1 cellular context compared by ENCODE assay signal in the genomic region with DNA sequence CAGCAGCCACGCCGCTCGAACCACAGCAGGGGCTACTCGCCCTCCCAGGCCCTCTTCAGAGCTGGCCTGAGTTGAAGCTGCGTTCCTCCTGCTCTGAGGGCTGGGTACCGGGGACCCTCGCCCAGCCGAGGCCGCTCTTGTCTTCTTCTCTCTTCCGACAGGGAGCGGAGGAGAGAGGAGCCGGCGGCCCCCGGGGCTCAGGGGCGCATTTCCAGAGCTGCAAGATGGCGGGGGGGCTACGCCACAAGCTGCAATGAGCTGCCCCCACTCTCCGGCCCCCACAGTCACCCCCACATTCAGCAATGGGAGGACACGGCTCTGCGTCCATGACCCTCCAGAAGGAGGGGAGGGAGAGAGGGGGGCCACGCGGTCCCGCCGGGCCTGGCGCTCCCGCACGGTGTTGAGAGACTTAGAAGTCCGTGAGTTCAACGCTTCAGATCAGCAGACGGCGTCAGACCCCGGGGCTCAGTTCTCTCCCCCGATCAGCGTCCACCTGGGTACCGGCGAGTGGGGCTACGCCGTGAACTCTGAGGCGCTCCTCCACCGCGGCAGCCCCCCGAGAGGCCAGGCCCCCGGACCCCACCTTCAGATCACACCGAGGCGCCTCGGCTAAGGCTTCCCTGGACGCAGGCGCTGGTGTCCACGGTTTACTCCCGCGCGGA.
TF ChIP-seq lines count a peak whose summit lies in the region.

No MANE protein-coding gene starts in this region.

TF ChIP-seq in H1, 55 proteins besides CTCF, POLR2A, EP300 and RAD21:
- no peak for TF ChIP-seq BACH1 (IDR thresholded peaks at IDR 0.05; ENCODE audit: low read length)
- TF ChIP-seq, protein P1, sequence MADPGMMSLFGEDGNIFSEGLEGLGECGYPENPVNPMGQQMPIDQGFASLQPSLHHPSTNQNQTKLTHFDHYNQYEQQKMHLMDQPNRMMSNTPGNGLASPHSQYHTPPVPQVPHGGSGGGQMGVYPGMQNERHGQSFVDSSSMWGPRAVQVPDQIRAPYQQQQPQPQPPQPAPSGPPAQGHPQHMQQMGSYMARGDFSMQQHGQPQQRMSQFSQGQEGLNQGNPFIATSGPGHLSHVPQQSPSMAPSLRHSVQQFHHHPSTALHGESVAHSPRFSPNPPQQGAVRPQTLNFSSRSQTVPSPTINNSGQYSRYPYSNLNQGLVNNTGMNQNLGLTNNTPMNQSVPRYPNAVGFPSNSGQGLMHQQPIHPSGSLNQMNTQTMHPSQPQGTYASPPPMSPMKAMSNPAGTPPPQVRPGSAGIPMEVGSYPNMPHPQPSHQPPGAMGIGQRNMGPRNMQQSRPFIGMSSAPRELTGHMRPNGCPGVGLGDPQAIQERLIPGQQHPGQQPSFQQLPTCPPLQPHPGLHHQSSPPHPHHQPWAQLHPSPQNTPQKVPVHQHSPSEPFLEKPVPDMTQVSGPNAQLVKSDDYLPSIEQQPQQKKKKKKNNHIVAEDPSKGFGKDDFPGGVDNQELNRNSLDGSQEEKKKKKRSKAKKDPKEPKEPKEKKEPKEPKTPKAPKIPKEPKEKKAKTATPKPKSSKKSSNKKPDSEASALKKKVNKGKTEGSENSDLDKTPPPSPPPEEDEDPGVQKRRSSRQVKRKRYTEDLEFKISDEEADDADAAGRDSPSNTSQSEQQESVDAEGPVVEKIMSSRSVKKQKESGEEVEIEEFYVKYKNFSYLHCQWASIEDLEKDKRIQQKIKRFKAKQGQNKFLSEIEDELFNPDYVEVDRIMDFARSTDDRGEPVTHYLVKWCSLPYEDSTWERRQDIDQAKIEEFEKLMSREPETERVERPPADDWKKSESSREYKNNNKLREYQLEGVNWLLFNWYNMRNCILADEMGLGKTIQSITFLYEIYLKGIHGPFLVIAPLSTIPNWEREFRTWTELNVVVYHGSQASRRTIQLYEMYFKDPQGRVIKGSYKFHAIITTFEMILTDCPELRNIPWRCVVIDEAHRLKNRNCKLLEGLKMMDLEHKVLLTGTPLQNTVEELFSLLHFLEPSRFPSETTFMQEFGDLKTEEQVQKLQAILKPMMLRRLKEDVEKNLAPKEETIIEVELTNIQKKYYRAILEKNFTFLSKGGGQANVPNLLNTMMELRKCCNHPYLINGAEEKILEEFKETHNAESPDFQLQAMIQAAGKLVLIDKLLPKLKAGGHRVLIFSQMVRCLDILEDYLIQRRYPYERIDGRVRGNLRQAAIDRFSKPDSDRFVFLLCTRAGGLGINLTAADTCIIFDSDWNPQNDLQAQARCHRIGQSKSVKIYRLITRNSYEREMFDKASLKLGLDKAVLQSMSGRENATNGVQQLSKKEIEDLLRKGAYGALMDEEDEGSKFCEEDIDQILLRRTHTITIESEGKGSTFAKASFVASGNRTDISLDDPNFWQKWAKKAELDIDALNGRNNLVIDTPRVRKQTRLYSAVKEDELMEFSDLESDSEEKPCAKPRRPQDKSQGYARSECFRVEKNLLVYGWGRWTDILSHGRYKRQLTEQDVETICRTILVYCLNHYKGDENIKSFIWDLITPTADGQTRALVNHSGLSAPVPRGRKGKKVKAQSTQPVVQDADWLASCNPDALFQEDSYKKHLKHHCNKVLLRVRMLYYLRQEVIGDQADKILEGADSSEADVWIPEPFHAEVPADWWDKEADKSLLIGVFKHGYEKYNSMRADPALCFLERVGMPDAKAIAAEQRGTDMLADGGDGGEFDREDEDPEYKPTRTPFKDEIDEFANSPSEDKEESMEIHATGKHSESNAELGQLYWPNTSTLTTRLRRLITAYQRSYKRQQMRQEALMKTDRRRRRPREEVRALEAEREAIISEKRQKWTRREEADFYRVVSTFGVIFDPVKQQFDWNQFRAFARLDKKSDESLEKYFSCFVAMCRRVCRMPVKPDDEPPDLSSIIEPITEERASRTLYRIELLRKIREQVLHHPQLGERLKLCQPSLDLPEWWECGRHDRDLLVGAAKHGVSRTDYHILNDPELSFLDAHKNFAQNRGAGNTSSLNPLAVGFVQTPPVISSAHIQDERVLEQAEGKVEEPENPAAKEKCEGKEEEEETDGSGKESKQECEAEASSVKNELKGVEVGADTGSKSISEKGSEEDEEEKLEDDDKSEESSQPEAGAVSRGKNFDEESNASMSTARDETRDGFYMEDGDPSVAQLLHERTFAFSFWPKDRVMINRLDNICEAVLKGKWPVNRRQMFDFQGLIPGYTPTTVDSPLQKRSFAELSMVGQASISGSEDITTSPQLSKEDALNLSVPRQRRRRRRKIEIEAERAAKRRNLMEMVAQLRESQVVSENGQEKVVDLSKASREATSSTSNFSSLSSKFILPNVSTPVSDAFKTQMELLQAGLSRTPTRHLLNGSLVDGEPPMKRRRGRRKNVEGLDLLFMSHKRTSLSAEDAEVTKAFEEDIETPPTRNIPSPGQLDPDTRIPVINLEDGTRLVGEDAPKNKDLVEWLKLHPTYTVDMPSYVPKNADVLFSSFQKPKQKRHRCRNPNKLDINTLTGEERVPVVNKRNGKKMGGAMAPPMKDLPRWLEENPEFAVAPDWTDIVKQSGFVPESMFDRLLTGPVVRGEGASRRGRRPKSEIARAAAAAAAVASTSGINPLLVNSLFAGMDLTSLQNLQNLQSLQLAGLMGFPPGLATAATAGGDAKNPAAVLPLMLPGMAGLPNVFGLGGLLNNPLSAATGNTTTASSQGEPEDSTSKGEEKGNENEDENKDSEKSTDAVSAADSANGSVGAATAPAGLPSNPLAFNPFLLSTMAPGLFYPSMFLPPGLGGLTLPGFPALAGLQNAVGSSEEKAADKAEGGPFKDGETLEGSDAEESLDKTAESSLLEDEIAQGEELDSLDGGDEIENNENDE (IDR thresholded peaks at IDR 0.05; ENCODE audit: insufficient replicate concordance, low read length), result no peak
- TF ChIP-seq PHF8 (conservative IDR thresholded peaks at IDR 0.05; ENCODE audit: low read depth, low read length), result no peak
- TF ChIP-seq KDM4A (IDR thresholded peaks at IDR 0.05; ENCODE audit: low read depth, low read length, severe bottlenecking), result no peak
- no peak for TF ChIP-seq SAP30 (IDR thresholded peaks at IDR 0.05; ENCODE audit: insufficient read depth, insufficient replicate concordance, low read length)
- TF ChIP-seq, protein P2, sequence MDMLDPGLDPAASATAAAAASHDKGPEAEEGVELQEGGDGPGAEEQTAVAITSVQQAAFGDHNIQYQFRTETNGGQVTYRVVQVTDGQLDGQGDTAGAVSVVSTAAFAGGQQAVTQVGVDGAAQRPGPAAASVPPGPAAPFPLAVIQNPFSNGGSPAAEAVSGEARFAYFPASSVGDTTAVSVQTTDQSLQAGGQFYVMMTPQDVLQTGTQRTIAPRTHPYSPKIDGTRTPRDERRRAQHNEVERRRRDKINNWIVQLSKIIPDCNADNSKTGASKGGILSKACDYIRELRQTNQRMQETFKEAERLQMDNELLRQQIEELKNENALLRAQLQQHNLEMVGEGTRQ (IDR thresholded peaks at IDR 0.05; ENCODE audit: low read length), result no peak
- TF ChIP-seq RNF2 (IDR thresholded peaks at IDR 0.05; ENCODE audit: borderline replicate concordance, low read depth, low read length, missing control alignments, poor library complexity, severe bottlenecking), result no peak
- no peak for TF ChIP-seq SUZ12 (IDR thresholded peaks at IDR 0.05; ENCODE audit: low read length)
- no peak for TF ChIP-seq CBX8 (IDR thresholded peaks at IDR 0.05; ENCODE audit: borderline replicate concordance, low read depth, low read length)
- no peak for TF ChIP-seq TBP (IDR thresholded peaks at IDR 0.05; ENCODE audit: low read depth, low read length)
- no peak for TF ChIP-seq EZH2 (IDR thresholded peaks at IDR 0.05; ENCODE audit: low read depth, low read length, severe bottlenecking)
- no peak for TF ChIP-seq RBBP5 (IDR thresholded peaks at IDR 0.05; ENCODE audit: borderline replicate concordance, low read depth, low read length)
- no peak for TF ChIP-seq CEBPB (IDR thresholded peaks at IDR 0.05; ENCODE audit: low read depth, low read length)
- no peak for TF ChIP-seq SIX5 (IDR thresholded peaks at IDR 0.05; ENCODE audit: low read depth, low read length)
- no peak for TF ChIP-seq YY1 (IDR thresholded peaks at IDR 0.05; ENCODE audit: low read depth, low read length)
- TF ChIP-seq, protein P3, sequence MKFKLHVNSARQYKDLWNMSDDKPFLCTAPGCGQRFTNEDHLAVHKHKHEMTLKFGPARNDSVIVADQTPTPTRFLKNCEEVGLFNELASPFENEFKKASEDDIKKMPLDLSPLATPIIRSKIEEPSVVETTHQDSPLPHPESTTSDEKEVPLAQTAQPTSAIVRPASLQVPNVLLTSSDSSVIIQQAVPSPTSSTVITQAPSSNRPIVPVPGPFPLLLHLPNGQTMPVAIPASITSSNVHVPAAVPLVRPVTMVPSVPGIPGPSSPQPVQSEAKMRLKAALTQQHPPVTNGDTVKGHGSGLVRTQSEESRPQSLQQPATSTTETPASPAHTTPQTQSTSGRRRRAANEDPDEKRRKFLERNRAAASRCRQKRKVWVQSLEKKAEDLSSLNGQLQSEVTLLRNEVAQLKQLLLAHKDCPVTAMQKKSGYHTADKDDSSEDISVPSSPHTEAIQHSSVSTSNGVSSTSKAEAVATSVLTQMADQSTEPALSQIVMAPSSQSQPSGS (IDR thresholded peaks at IDR 0.05; ENCODE audit: low read length), result no peak
- TF ChIP-seq TCF12 (IDR thresholded peaks at IDR 0.05; ENCODE audit: low read depth, low read length), result no peak
- TF ChIP-seq ZNF274 (IDR thresholded peaks at IDR 0.05; ENCODE audit: borderline replicate concordance, extremely low read depth, low read length), result no peak
- TF ChIP-seq, protein P4, sequence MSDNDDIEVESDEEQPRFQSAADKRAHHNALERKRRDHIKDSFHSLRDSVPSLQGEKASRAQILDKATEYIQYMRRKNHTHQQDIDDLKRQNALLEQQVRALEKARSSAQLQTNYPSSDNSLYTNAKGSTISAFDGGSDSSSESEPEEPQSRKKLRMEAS (IDR thresholded peaks at IDR 0.05), result no peak
